Comparison of ENCODE assay signal across 8 cellular contexts in genomic region chr11:59058120-59058917, GRCh38. TPM values are rescaled to one million over a fixed set of nuclear protein-coding genes. Genes with fewer than 3 reads are reported as not detected.
DNase-seq lines count a peak whose midpoint lies in the region; ATAC-seq and TF ChIP-seq lines count a peak whose summit lies in the region.
"Not testable (repeated sequence)": the region's sequence is repeated elsewhere in the genome, so short reads cannot be mapped to it uniquely, and the experiment has no call there.

No MANE protein-coding gene starts in this region.

- H3K27me3 ChIP-seq in liver (ENCODE audit: control insufficient read depth in 4 of 4, insufficient read depth in 4 of 4, low read length in 3 of 4): not testable (repeated sequence)

- H3K9ac ChIP-seq in liver (ENCODE audit: low read depth in 1 of 2, low read length in 2 of 2): peak overlapping the region in 1 of 2 donors; percentile 17

- H3K4me1 ChIP-seq in liver (ENCODE audit: control insufficient read depth in 4 of 4, insufficient read depth in 4 of 4, low read length in 3 of 4): not testable (repeated sequence)

- peak overlapping the region; percentile 64 for H3K27ac ChIP-seq in C4-2B
- not testable (repeated sequence) for H3K27ac ChIP-seq in liver (ENCODE audit: low read depth in 1 of 2, low read length in 2 of 2)

- DNase-seq in NCI-H524 (lab: John Stamatoyannopoulos, UW) (peak; percentile 37 to 59), dermis microvascular lymphatic vessel endothelial cell (ENCODE audit: low read depth in 2 of 2) (peak; percentile 87 to 90)
- peak; percentile 78 for DNase-seq in activated CD4-positive, alpha-beta T cell treated with anti-CD3 and anti-CD28 coated beads, Interleukin-2, amount 50 U/mL, for 1 hour
- peak; percentile 62 for DNase-seq in stimulated activated CD4-positive, alpha-beta T cell treated with anti-CD3 and anti-CD28 coated beads, Interleukin-2, amount 100 ng/mL, for 4 hours (ENCODE audit: low read depth)

- peak overlapping the region; percentile 7 to 59 (median 32) for H3K4me3 ChIP-seq in liver (ENCODE audit: low read depth in 1 of 3, low read length in 3 of 3)

- peak; percentile 97 to 99 for TF ChIP-seq RAD21 in liver (IDR thresholded peaks at IDR 0.05)

- not testable (repeated sequence) for H3K36me3 ChIP-seq in liver (ENCODE audit: control insufficient read depth in 4 of 4, insufficient read depth in 3 of 4, low read depth in 1 of 4, low read length in 3 of 4)

- peak; percentile 86 for ATAC-seq in GM19372 (IDR thresholded peaks at IDR 0.05; ENCODE audit: low read depth, unreplicated experiment)
- peak; percentile 93 for ATAC-seq in HG03460 (IDR thresholded peaks at IDR 0.05; ENCODE audit: unreplicated experiment)

- WGBS in liver: 2% methylated on average over 25 of the region's 25 CpGs

- H3K9me3 ChIP-seq in liver (ENCODE audit: control insufficient read depth in 4 of 4, low read length in 3 of 4): not testable (repeated sequence)

- peak; percentile 92 for TF ChIP-seq CTCF in C4-2B (conservative IDR thresholded peaks at IDR 0.05)
- TF ChIP-seq CTCF in liver (IDR thresholded peaks at IDR 0.05; ENCODE audit: low read depth, low read length, missing input control): peak; percentile 96

TF ChIP-seq in liver, 16 proteins besides CTCF, POLR2A, EP300 and RAD21:
- TF ChIP-seq SP1 (IDR thresholded peaks at IDR 0.05): peak; percentile 12
- peak; percentile 13 to 42 for TF ChIP-seq RXRA (IDR thresholded peaks at IDR 0.05)
- peak; percentile 64 for TF ChIP-seq YY1 (IDR thresholded peaks at IDR 0.05)

RNA-seq across cellular contexts. Expression of gene GLYATL1B, which starts 27.8 kb away (rescaled TPM):
- total RNA-seq in dermis microvascular lymphatic vessel endothelial cell (not detected in 2 replicates), liver (not detected)
- not detected for polyA plus RNA-seq in liver

RNA-seq across cellular contexts. Expression of gene FAM111B, which starts 48.7 kb away (rescaled TPM):
- total RNA-seq in dermis microvascular lymphatic vessel endothelial cell (11.0 and 14.4 TPM in 2 replicates), liver (1 to 10 TPM in 1 of 2 donors, under 1 TPM in 1; 0.08 to 2.6 TPM)
- 1 to 10 TPM in 1 of 2 donors, under 1 TPM in 1; 0.32 to 2.4 TPM for polyA plus RNA-seq in liver
